8 cellular contexts compared by ENCODE assay signal in the genomic region with DNA sequence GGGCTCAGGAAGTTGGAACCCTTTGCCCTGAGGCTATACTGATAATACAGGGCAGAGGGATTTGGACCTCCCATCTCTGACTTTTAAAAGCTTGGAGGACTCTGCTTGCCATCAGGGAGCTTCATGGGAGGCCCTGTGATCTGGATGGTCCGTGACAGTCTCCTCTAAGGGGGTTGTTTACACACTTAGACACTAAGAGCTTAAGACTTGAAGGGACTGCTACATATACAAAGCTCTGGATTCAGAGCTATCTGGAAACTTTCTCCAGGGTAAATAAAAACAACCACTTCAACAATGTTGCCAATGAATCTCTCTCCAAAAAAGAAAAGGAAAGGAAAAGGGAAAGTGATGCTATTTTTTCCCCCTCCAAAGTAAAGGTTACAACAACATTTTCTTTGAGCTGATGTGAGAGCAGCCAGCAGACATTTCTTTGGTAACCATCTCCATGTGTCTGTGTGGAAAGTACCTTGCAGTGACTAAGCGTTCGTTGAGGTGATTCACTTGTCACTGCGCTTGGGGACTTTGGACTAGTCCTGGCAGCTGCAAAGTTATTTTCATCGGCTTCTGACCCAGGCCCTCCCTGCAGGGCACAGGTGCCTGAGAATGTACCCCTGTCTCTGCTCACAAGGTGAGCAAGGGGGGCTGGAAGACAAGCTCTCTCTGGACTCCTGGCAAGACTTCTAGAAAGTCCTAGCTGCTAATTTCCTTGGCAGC.
DNase-seq lines count a peak whose midpoint lies in the region; ATAC-seq and TF ChIP-seq lines count a peak whose summit lies in the region.

No MANE protein-coding gene starts in this region.

- no peak for DNase-seq in RWPE2 (ENCODE audit: low spot score)
- peak; percentile 22 for DNase-seq in inferior parietal cortex (ENCODE audit: extremely low spot score)
- peak in 1 of 2 donors; percentile 44 for DNase-seq in tibial nerve (ENCODE audit: low spot score in 2 of 2)
- DNase-seq in ecto neural progenitor cell (ENCODE audit: low spot score) = no peak
- DNase-seq in NCI-H2196 treated with DMSO at 0.1 percent for 48 hours (lab: John Stamatoyannopoulos, UW; ENCODE audit: unreplicated experiment) = no peak
- DNase-seq in immature natural killer cell = no peak

- H3K4me3 ChIP-seq in RWPE2 (ENCODE audit: severe bottlenecking) = no peak overlapping the region
- H3K4me3 ChIP-seq in tibial nerve = no peak overlapping the region

- TF ChIP-seq CTCF in RWPE2 (IDR thresholded peaks at IDR 0.05; ENCODE audit: poor library complexity, severe bottlenecking) = no peak
- no peak for TF ChIP-seq CTCF in tibial nerve (IDR thresholded peaks at IDR 0.05)

- H3K27ac ChIP-seq in RWPE2 (ENCODE audit: poor library complexity, severe bottlenecking) (peak overlapping the region; percentile 89), tibial nerve (peak overlapping the region; percentile 70 to 91 (median 81))

- H3K27me3 ChIP-seq in RWPE2 (ENCODE audit: insufficient read depth, poor library complexity, severe bottlenecking) (no peaks in the 10 kb centered on the region), tibial nerve (no peaks in the 10 kb centered on the region)

- no peak for TF ChIP-seq POLR2A in tibial nerve (IDR thresholded peaks at IDR 0.05)

- H3K36me3 ChIP-seq in RWPE2 (ENCODE audit: low read depth) (no peaks in the 10 kb centered on the region), tibial nerve (no peaks in the 10 kb centered on the region)

- peaks cover 0 to 2% (median 0%) of the 10 kb centered on the region in 6 donors for H3K9me3 Mint-ChIP-seq in immature natural killer cell

- no peaks in the 10 kb centered on the region for H3K36me3 Mint-ChIP-seq in immature natural killer cell

- 46 to 47% methylated on average over 5 of the region's 5 CpGs for WGBS in tibial nerve, 2 donors

- no peak overlapping the region for H3K27ac Mint-ChIP-seq in immature natural killer cell

- no peaks in the 10 kb centered on the region for H3K4me1 Mint-ChIP-seq in immature natural killer cell

- no peak overlapping the region for H3K4me3 Mint-ChIP-seq in immature natural killer cell

- peaks cover 0 to 2% (median 0%) of the 10 kb centered on the region in 3 donors for H3K27me3 Mint-ChIP-seq in immature natural killer cell (ENCODE audit: low read depth in 3 of 3)

- H3K9me3 ChIP-seq in RWPE2 (ENCODE audit: severe bottlenecking) (no peaks in the 10 kb centered on the region), tibial nerve (no peaks in the 10 kb centered on the region)

- ATAC-seq in GM18508 (IDR thresholded peaks at IDR 0.05; ENCODE audit: insufficient read depth, unreplicated experiment) (peak; percentile 90), HG02588 (IDR thresholded peaks at IDR 0.05; ENCODE audit: unreplicated experiment) (peak; percentile 90), RWPE2 (ENCODE audit: low read depth) (no peak)

- TF ChIP-seq EP300 in tibial nerve (IDR thresholded peaks at IDR 0.05) = peak in 1 of 2 donors; percentile 50

- H3K4me1 ChIP-seq in RWPE2 (ENCODE audit: insufficient read depth, poor library complexity, severe bottlenecking) = peaks cover 51% of the 10 kb centered on the region
- H3K4me1 ChIP-seq in tibial nerve = peaks cover 0 to 44% (median 27%) of the 10 kb centered on the region in 4 donors
